Comparison of ENCODE assay signal across 6 cellular contexts in genomic region chr7:66606540-66607291, GRCh38. TPM values are rescaled to one million over a fixed set of nuclear protein-coding genes. Genes with fewer than 3 reads are reported as not detected.
DNase-seq lines count a peak whose midpoint lies in the region; ATAC-seq, FAIRE-seq and TF ChIP-seq lines count a peak whose summit lies in the region.
"Not testable (repeated sequence)": the region's sequence is repeated elsewhere in the genome, so short reads cannot be mapped to it uniquely, and the experiment has no call there.

No MANE protein-coding gene starts in this region.

- not testable (repeated sequence) for H4K20me1 ChIP-seq in K562 (replicated peaks; ENCODE audit: control insufficient read depth, insufficient read depth, low read length)

- not testable (repeated sequence) for H3K9me1 ChIP-seq in K562 (ENCODE audit: control insufficient read depth, insufficient read depth, low read length)

- not testable (repeated sequence) for H3K4me1 Mint-ChIP-seq in progenitor cell of endocrine pancreas (ENCODE audit: low read depth)

- not testable (repeated sequence) for H3K36me3 ChIP-seq in H7 (replicated peaks; ENCODE audit: control insufficient read depth, insufficient read depth, low read length); K562 (ENCODE audit: control insufficient read depth, insufficient read depth, low read length); mesendoderm (ENCODE audit: control insufficient read depth, insufficient read depth, low read length)

- 50% methylated on average over 34 of the region's 34 CpGs for WGBS in K562 (ENCODE audit: insufficient coverage, low coverage, missing lambda C conversion rate)
- no CpG with 5 or more reads among the region's 34 CpGs for WGBS in mesendoderm (ENCODE audit: extremely low coverage, insufficient coverage, low lambda C conversion rate)

- peaks cover 0 to 11% of the 10 kb centered on the region in 2 experiments; a peak in 3 of 5 replicates for H3K4me1 ChIP-seq in K562 (replicated peaks in 1 of 2; ENCODE audit: control insufficient read depth in 2 of 2, insufficient read depth in 2 of 2, low read length in 2 of 2)
- not testable (repeated sequence) for H3K4me1 ChIP-seq in mesendoderm (ENCODE audit: control insufficient read depth, low read depth, low read length)

- POLR2A ChIA-PET in K562 (lab: Yijun Ruan, JAX) = interaction anchor here (0.6 to 1.8 kb wide), 8 partner anchors 8 to 388 kb away, joined by 3 to 5 read pairs (median 4); partner anchors contain the start of genes KCTD7 and SBDS

- not testable (repeated sequence) for H2BK15ac ChIP-seq in mesendoderm (replicated peaks; ENCODE audit: low read depth)

- not testable (repeated sequence) for H2BK120ac ChIP-seq in mesendoderm (ENCODE audit: low read depth, low read length)

- DNase-seq in H7 (peak; percentile 51), K562 (ENCODE audit: extremely low read depth in 1 of 4, low spot score in 3 of 4) (peak; percentile 53 to 82 (median 62)), iPS-NIHi7 (ENCODE audit: extremely low spot score) (peak; percentile 15), mesendoderm (peak; percentile 38)
- DNase-seq in fibroblast of villous mesenchyme (ENCODE audit: low read depth); progenitor cell of endocrine pancreas (ENCODE audit: low spot score, unreplicated experiment): not testable (repeated sequence)

- not testable (repeated sequence) for H4K8ac ChIP-seq in mesendoderm (ENCODE audit: low read depth, low read length)

- H2AFZ ChIP-seq in K562 (ENCODE audit: low read depth, low read length) = peak overlapping the region; percentile 83

- not testable (repeated sequence) for H3K36me3 Mint-ChIP-seq in progenitor cell of endocrine pancreas (ENCODE audit: insufficient read depth)

- peak overlapping the region; percentile 8 to 31; a peak in 1 of 4 replicates for H3K9ac ChIP-seq in K562 (ENCODE audit: insufficient read depth in 1 of 2, low read depth in 2 of 2, low read length in 2 of 2)
- not testable (repeated sequence) for H3K9ac ChIP-seq in mesendoderm (ENCODE audit: low read length)

- H3K79me2 ChIP-seq in K562 (ENCODE audit: control insufficient read depth, insufficient read depth, low read length); mesendoderm (ENCODE audit: control insufficient read depth, insufficient read depth, low read length): not testable (repeated sequence)

- not testable (repeated sequence) for H3K18ac ChIP-seq in mesendoderm (ENCODE audit: low read length)

- peak in 1 of 2 experiments; percentile 34; a peak in 1 of 4 replicates for TF ChIP-seq RAD21 in K562 (CRISPR knock-in tag; conservative IDR thresholded peaks at IDR 0.05 in 1 of 2, IDR thresholded peaks at IDR 0.05 in 1 of 2)

- not testable (repeated sequence) for H3K4ac ChIP-seq in mesendoderm (ENCODE audit: low read depth, low read length)

- peak overlapping the region; percentile 89 for H3K27ac Mint-ChIP-seq in progenitor cell of endocrine pancreas

- H3K79me1 ChIP-seq in mesendoderm (ENCODE audit: low read length) = not testable (repeated sequence)

- H3K4me3 Mint-ChIP-seq in progenitor cell of endocrine pancreas (ENCODE audit: low read depth) = not testable (repeated sequence)

- intact Hi-C loops in K562 (cut with micrococcal nuclease) = not testable (repeated sequence)

- TF ChIP-seq EP300 in K562 (IDR thresholded peaks at IDR 0.05; ENCODE audit: low read length) = not testable (repeated sequence)

- ATAC-seq in K562 = peak; percentile 94

- H3K56ac ChIP-seq in mesendoderm (ENCODE audit: low read length) = not testable (repeated sequence)

- not testable (repeated sequence) for H3K27me3 Mint-ChIP-seq in progenitor cell of endocrine pancreas

- H4K5ac ChIP-seq in mesendoderm (ENCODE audit: low read length) = not testable (repeated sequence)

- CTCF ChIA-PET in K562 (lab: Yijun Ruan, JAX; ENCODE audit: low intra/inter-chr PET ratio) = interaction anchor here (0.6 kb wide), 1 partner anchor 21 kb away, joined by 3 read pairs; no protein-coding TSS in a partner anchor

- not testable (repeated sequence) for TF ChIP-seq POLR2A in K562 (conservative IDR thresholded peaks at IDR 0.05)

- not testable (repeated sequence) for BruUV-seq in K562 (replicated peaks; lab: Mats Ljungman, UMichigan)

- not testable (repeated sequence) for H3K9me3 ChIP-seq in K562 (replicated peaks; ENCODE audit: control insufficient read depth, insufficient read depth, low read depth, low read length)

- in situ Hi-C loops in K562 (cut with MboI) = not testable (repeated sequence)

- not testable (repeated sequence) for H3K9me3 Mint-ChIP-seq in progenitor cell of endocrine pancreas (ENCODE audit: low read depth)

- H3K27ac ChIP-seq in K562 (ENCODE audit: extremely low read depth, low read depth, low read length); mesendoderm (ENCODE audit: low read depth, low read length): not testable (repeated sequence)

- peak; percentile 80 for FAIRE-seq in K562 (lab: Jason Lieb, UNC)

- H2AK5ac ChIP-seq in mesendoderm (ENCODE audit: low read length) = not testable (repeated sequence)

- not testable (repeated sequence) for H3K23ac ChIP-seq in mesendoderm (ENCODE audit: low read length)

- peak; percentile 61 to 71 (median 68) for TF ChIP-seq CTCF in K562 (IDR thresholded peaks at IDR 0.05 in 2 of 3, conservative IDR thresholded peaks at IDR 0.05 in 1 of 3; ENCODE audit: insufficient read depth in 2 of 3, low read depth in 1 of 3, low read length in 3 of 3)
- TF ChIP-seq CTCF in fibroblast of villous mesenchyme (IDR thresholded peaks at IDR 0.05; ENCODE audit: insufficient read depth, low read depth, low read length) = peak; percentile 10
- not testable (repeated sequence) for TF ChIP-seq CTCF in progenitor cell of endocrine pancreas (IDR thresholded peaks at IDR 0.05; ENCODE audit: unreplicated experiment)

- H2BK5ac ChIP-seq in mesendoderm (ENCODE audit: low read length) = not testable (repeated sequence)

- H3K27me3 ChIP-seq in H7 (ENCODE audit: control insufficient read depth, insufficient read depth, low read length); K562 (ENCODE audit: control insufficient read depth in 2 of 2, insufficient read depth in 2 of 2, low read length in 2 of 2); mesendoderm (ENCODE audit: insufficient read depth, low read length, poor library complexity): not testable (repeated sequence)

- H3K4me2 ChIP-seq in K562 (ENCODE audit: insufficient read depth, low read length) = peak overlapping the region; percentile 21; the same call in 1 of the 2 replicates
- not testable (repeated sequence) for H3K4me2 ChIP-seq in mesendoderm (ENCODE audit: low read length)

- H3K4me3 ChIP-seq in H7 (ENCODE audit: insufficient read depth, low read depth, low read length); K562; fibroblast of villous mesenchyme (ENCODE audit: low read depth, low read length); mesendoderm (ENCODE audit: low read length): not testable (repeated sequence)

TF ChIP-seq in K562, 482 proteins besides CTCF, POLR2A, EP300 and RAD21 (continues in another document):
- peak; percentile 49; the same call in 1 of the 2 replicates for TF ChIP-seq ZNF384 (IDR thresholded peaks at IDR 0.05; ENCODE audit: low read depth, low read length)
- peak; percentile 57; the same call in 1 of the 2 replicates for TF ChIP-seq RB1 (IDR thresholded peaks at IDR 0.05; ENCODE audit: low read depth)
- TF ChIP-seq CBX5 (IDR thresholded peaks at IDR 0.05; ENCODE audit: borderline replicate concordance, low read depth) = 0 out of 2 replicates have a peak, but pooled peaks have one; percentile 46
- 0 out of 2 replicates have a peak, but pooled peaks have one; percentile 24 for TF ChIP-seq MYC (IDR thresholded peaks at IDR 0.05; ENCODE audit: low read depth, low read length)
- TF ChIP-seq MYC (CRISPR knock-in tag; IDR thresholded peaks at IDR 0.05; ENCODE audit: borderline replicate concordance, low read depth) = not testable (repeated sequence)
- peak; percentile 62 for TF ChIP-seq DACH1 (IDR thresholded peaks at IDR 0.05; ENCODE audit: partially characterized antibody)
- TF ChIP-seq DPF2 (IDR thresholded peaks at IDR 0.05) = 0 out of 2 replicates have a peak, but pooled peaks have one; percentile 22
- 0 out of 2 replicates have a peak, but pooled peaks have one; percentile 35 for TF ChIP-seq SOX6 (IDR thresholded peaks at IDR 0.05)

RNA-seq across cellular contexts. Expression of gene KCTD7, which starts 22.0 kb away (rescaled TPM):
- total RNA-seq in H7 (2014; rRNA removed; shearing (Covaris generic)) = 11.6 and 20.5 TPM in 2 replicates
- total RNA-seq in K562 (2011; cell fraction: chromatin; rRNA removed; ENCODE audit: low replicate concordance) = 25.1 and 37.5 TPM in 2 replicates
- 22.6 and 24.3 TPM in 2 replicates for total RNA-seq in K562 (2011; cell fraction: nucleolus; rRNA removed)
- total RNA-seq in K562 (2011; cell fraction: nucleoplasm; rRNA removed) = 26.7 and 37.0 TPM in 2 replicates
- 5.0 and 10.3 TPM in 2 replicates for total RNA-seq in K562 (2014; rRNA removed)
- total RNA-seq in K562 (2014; rRNA removed; fragmentation: Illumina TruSeq; extraction: Trizol) = 9.0 and 9.6 TPM in 2 replicates
- 7.6 and 8.2 TPM in 2 replicates for total RNA-seq in K562 (2015; rRNA removed; fragmentation: Illumina TruSeq; extraction: Trizol)
- total RNA-seq in K562 (2021) = 11.4 and 12.3 TPM in 2 replicates
- 23.6 and 26.0 TPM in 2 replicates for polyA plus RNA-seq in K562 (2011; rRNA removed)
- polyA plus RNA-seq in K562 (2011; cell fraction: cytosol; rRNA removed) = 25.6 and 33.4 TPM in 2 replicates
- 46.8 and 68.8 TPM in 2 replicates for polyA plus RNA-seq in K562 (2011; cell fraction: nucleus; rRNA removed)
- polyA plus RNA-seq in K562 (2012) = 7.9 and 17.0 TPM in 2 replicates
- 10.6 and 11.8 TPM in 2 replicates for polyA plus RNA-seq in K562 (2014; fragmentation: Illumina TruSeq; extraction: Trizol)
- polyA plus RNA-seq in K562 (2014; fragmentation: Nextera tagmentation; extraction: Ambion mirVana) = 1 to 10 TPM; 1.5 to 1.7 TPM
- 10.1 and 11.7 TPM in 2 replicates for polyA plus RNA-seq in K562 (2014; rRNA removed)
- 10.4 and 17.3 TPM in 2 replicates for polyA minus RNA-seq in K562 (2011; rRNA and poly(A)+ RNA removed)
- 7.6 and 9.8 TPM in 2 replicates for polyA minus RNA-seq in K562 (2011; cell fraction: cytosol; rRNA and poly(A)+ RNA removed)
- 10.2 and 12.0 TPM in 2 replicates for polyA minus RNA-seq in K562 (2011; cell fraction: nucleus; rRNA and poly(A)+ RNA removed)
- 11.2 and 12.2 TPM in 2 replicates for total RNA-seq in fibroblast of villous mesenchyme
- 3.4 TPM for polyA plus RNA-seq in mesendoderm (2013, experiment 1 of 2)
- polyA plus RNA-seq in mesendoderm (2013, experiment 2 of 2) = 3.2 TPM
- total RNA-seq in progenitor cell of endocrine pancreas = 8.5 and 12.3 TPM in 2 replicates
